ENCODE assay signal across 16 cellular contexts in genomic region chr22:30855266-30855665, GRCh38.
DNase-seq lines count a peak whose midpoint lies in the region; ATAC-seq and TF ChIP-seq lines count a peak whose summit lies in the region.
"Had no signal": no experiment of that assay in that cellular context is flagged by ENCODE, and none has a peak within 500 bp of the region (broad histone marks: within the 10 kb centered on the region; RNA-seq: fewer than 3 reads in every experiment).

No MANE protein-coding gene starts in this region.

- H3K36me3 ChIP-seq in suprapubic skin (no peaks in the 10 kb centered on the region), PC-9 (ENCODE audit: low read depth) (no peaks in the 10 kb centered on the region)
- H3K36me3 ChIP-seq: BE2C had no signal

- H3K9me3 ChIP-seq in suprapubic skin (no peaks in the 10 kb centered on the region), PC-9 (ENCODE audit: insufficient read depth, low read depth) (peaks cover 4% of the 10 kb centered on the region)
- H3K9me3 ChIP-seq: BE2C had no signal

- ATAC-seq in HG03439 (IDR thresholded peaks at IDR 0.05; ENCODE audit: unreplicated experiment): no peak

- no TSS peak for BruUV-seq in PC-9 (replicated peaks; lab: Mats Ljungman, UMichigan)

- 83% methylated on average over 3 of the region's 3 CpGs for WGBS in suprapubic skin

- H3K27me3 ChIP-seq in suprapubic skin (no peaks in the 10 kb centered on the region), PC-9 (ENCODE audit: insufficient read depth, low read depth) (no peaks in the 10 kb centered on the region)
- H3K27me3 ChIP-seq: BE2C had no signal

- TF ChIP-seq CTCF in suprapubic skin (IDR thresholded peaks at IDR 0.05): no peak
- no peak for TF ChIP-seq CTCF in PC-9 (conservative IDR thresholded peaks at IDR 0.05)

- H2AFZ ChIP-seq in PC-9: no peak overlapping the region

- CTCF ChIA-PET in PC-9 (lab: Charles Lee): no interaction called here

- intact Hi-C loops in PC-9 (cut with micrococcal nuclease; ENCODE audit: unreplicated experiment): no loop called here

- no peak for TF ChIP-seq EP300 in suprapubic skin (IDR thresholded peaks at IDR 0.05)

- DNase-seq in AG08395 (ENCODE audit: low spot score) (peak; percentile 0), ELF-1 (ENCODE audit: low read depth, low spot score) (peak; percentile 63), mesenteric fat pad (ENCODE audit: low spot score) (peak; percentile 60), suprapubic skin (ENCODE audit: low spot score in 2 of 2) (peak; percentile 13 to 47), hepatic stellate cell (ENCODE audit: low spot score) (no peak), PC-9 (no peak)
- DNase-seq: ACHN; BE2C; CD4-positive, alpha-beta memory T cell; DMS153; DMS79 treated with DMSO at 0.1 percent for 48 hours; GF-D8; HCEC 1CT; IMR-90 had no signal

- H3K4me3 ChIP-seq in suprapubic skin (no peak overlapping the region), PC-9 (no peak overlapping the region)

- H3K9me2 ChIP-seq in PC-9 (ENCODE audit: insufficient read depth): no peaks in the 10 kb centered on the region

- H3F3A ChIP-seq in PC-9 (ENCODE audit: insufficient read depth, low read depth): no peaks in the 10 kb centered on the region

- H3K79me2 ChIP-seq in PC-9 (ENCODE audit: low read depth): no peaks in the 10 kb centered on the region

- POLR2A ChIA-PET in PC-9 (lab: Charles Lee; ENCODE audit: unreplicated experiment): no interaction called here

- no peak for TF ChIP-seq POLR2A in suprapubic skin (IDR thresholded peaks at IDR 0.05)

- H3K27ac ChIP-seq in suprapubic skin: no peak overlapping the region
- H3K27ac ChIP-seq in PC-9: no peak overlapping the region
- H3K27ac ChIP-seq: C4-2B had no signal

- H3K4me1 ChIP-seq in suprapubic skin (no peaks in the 10 kb centered on the region), PC-9 (replicated peaks; ENCODE audit: insufficient read depth) (no peaks in the 10 kb centered on the region)
- H3K4me1 ChIP-seq: BE2C had no signal

- H3K4me2 ChIP-seq in PC-9: no peak overlapping the region

- H4K20me1 ChIP-seq in PC-9 (ENCODE audit: insufficient read depth): no peaks in the 10 kb centered on the region

Comparison
In these comparisons a context has a peak if more than half of its experiments do, and no peak if none do; other contexts are left out.
1. DNase-seq: peak in AG08395 (single experiment), ELF-1 (single experiment), mesenteric fat pad (single experiment) and suprapubic skin (2 of 2); none in hepatic stellate cell (single experiment) and PC-9 (0 of 2).